In the genomic region with DNA sequence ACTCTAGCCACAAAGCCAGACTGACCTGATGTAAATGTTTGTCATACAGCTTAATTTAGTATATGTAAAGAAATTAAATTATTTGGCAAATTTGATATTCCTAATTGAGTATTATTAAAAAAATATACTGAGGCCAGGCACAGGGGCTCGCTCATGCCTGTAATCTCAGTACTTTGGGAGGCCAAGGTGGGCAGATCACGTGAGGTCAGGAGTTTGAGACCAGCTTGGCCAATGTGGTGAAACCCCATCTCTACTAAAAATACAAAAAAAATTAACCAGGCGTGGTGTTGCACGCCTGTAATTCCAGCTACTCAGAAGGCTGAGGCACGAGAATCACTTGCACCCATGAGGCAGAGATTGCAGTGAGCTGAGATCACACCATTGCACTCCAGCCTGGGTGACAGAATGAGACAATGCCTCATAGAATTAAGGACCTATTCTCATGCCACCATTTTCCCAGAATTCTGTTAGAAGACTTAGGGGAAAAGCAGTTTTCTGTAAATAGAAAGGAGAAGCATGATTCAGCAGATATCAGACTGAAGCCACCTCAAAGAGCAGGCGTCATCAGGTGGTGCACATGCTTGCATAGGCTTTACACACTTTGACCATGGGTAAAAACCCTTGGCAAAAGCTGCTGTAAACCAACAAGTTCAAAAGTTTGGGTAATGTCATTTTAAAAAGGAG, we compare ENCODE assay signal across 1 cellular context.
TF ChIP-seq lines count a peak whose summit lies in the region.

No MANE protein-coding gene starts in this region.

TF ChIP-seq in GM12878, 131 proteins besides CTCF, POLR2A, EP300 and RAD21 (continued from another document):
- TF ChIP-seq ESRRA (IDR thresholded peaks at IDR 0.05; ENCODE audit: low read length) (no peak), HDAC2 (IDR thresholded peaks at IDR 0.05) (no peak), BHLHE40 (IDR thresholded peaks at IDR 0.05; ENCODE audit: borderline replicate concordance in 1 of 2, low read depth in 2 of 2, low read length in 1 of 2) (peak; percentile 60 to 85), ATF7 (IDR thresholded peaks at IDR 0.05; ENCODE audit: low read depth) (no peak), STAT3 (IDR thresholded peaks at IDR 0.05; ENCODE audit: low read depth, low read length) (no peak), TARDBP (IDR thresholded peaks at IDR 0.05; ENCODE audit: borderline replicate concordance) (no peak), RAD51 (IDR thresholded peaks at IDR 0.05) (peak; percentile 62; the same call in 1 of the 2 replicates)
- TF ChIP-seq, protein P1, sequence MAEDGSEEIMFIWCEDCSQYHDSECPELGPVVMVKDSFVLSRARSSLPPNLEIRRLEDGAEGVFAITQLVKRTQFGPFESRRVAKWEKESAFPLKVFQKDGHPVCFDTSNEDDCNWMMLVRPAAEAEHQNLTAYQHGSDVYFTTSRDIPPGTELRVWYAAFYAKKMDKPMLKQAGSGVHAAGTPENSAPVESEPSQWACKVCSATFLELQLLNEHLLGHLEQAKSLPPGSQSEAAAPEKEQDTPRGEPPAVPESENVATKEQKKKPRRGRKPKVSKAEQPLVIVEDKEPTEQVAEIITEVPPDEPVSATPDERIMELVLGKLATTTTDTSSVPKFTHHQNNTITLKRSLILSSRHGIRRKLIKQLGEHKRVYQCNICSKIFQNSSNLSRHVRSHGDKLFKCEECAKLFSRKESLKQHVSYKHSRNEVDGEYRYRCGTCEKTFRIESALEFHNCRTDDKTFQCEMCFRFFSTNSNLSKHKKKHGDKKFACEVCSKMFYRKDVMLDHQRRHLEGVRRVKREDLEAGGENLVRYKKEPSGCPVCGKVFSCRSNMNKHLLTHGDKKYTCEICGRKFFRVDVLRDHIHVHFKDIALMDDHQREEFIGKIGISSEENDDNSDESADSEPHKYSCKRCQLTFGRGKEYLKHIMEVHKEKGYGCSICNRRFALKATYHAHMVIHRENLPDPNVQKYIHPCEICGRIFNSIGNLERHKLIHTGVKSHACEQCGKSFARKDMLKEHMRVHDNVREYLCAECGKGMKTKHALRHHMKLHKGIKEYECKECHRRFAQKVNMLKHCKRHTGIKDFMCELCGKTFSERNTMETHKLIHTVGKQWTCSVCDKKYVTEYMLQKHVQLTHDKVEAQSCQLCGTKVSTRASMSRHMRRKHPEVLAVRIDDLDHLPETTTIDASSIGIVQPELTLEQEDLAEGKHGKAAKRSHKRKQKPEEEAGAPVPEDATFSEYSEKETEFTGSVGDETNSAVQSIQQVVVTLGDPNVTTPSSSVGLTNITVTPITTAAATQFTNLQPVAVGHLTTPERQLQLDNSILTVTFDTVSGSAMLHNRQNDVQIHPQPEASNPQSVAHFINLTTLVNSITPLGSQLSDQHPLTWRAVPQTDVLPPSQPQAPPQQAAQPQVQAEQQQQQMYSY (CRISPR knock-in tag; IDR thresholded peaks at IDR 0.05): no peak
- TF ChIP-seq, protein P2, sequence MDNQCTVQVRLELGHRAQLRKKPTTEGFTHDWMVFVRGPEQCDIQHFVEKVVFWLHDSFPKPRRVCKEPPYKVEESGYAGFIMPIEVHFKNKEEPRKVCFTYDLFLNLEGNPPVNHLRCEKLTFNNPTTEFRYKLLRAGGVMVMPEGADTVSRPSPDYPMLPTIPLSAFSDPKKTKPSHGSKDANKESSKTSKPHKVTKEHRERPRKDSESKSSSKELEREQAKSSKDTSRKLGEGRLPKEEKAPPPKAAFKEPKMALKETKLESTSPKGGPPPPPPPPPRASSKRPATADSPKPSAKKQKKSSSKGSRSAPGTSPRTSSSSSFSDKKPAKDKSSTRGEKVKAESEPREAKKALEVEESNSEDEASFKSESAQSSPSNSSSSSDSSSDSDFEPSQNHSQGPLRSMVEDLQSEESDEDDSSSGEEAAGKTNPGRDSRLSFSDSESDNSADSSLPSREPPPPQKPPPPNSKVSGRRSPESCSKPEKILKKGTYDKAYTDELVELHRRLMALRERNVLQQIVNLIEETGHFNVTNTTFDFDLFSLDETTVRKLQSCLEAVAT (IDR thresholded peaks at IDR 0.05): no peak
- TF ChIP-seq, protein P3, sequence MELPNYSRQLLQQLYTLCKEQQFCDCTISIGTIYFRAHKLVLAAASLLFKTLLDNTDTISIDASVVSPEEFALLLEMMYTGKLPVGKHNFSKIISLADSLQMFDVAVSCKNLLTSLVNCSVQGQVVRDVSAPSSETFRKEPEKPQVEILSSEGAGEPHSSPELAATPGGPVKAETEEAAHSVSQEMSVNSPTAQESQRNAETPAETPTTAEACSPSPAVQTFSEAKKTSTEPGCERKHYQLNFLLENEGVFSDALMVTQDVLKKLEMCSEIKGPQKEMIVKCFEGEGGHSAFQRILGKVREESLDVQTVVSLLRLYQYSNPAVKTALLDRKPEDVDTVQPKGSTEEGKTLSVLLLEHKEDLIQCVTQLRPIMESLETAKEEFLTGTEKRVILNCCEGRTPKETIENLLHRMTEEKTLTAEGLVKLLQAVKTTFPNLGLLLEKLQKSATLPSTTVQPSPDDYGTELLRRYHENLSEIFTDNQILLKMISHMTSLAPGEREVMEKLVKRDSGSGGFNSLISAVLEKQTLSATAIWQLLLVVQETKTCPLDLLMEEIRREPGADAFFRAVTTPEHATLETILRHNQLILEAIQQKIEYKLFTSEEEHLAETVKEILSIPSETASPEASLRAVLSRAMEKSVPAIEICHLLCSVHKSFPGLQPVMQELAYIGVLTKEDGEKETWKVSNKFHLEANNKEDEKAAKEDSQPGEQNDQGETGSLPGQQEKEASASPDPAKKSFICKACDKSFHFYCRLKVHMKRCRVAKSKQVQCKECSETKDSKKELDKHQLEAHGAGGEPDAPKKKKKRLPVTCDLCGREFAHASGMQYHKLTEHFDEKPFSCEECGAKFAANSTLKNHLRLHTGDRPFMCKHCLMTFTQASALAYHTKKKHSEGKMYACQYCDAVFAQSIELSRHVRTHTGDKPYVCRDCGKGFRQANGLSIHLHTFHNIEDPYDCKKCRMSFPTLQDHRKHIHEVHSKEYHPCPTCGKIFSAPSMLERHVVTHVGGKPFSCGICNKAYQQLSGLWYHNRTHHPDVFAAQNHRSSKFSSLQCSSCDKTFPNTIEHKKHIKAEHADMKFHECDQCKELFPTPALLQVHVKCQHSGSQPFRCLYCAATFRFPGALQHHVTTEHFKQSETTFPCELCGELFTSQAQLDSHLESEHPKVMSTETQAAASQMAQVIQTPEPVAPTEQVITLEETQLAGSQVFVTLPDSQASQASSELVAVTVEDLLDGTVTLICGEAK (IDR thresholded peaks at IDR 0.05; ENCODE audit: borderline replicate concordance): no peak
